ENCODE assay signal across 1 cellular context in genomic region chr5:149779071-149779470, GRCh38.
TF ChIP-seq lines count a peak whose summit lies in the region.

No MANE protein-coding gene starts in this region.

TF ChIP-seq in K562, 482 proteins besides CTCF, POLR2A, EP300 and RAD21:
- TF ChIP-seq NFYB (IDR thresholded peaks at IDR 0.05; ENCODE audit: extremely low read depth, insufficient read length) (no peak), CHD4 (IDR thresholded peaks at IDR 0.05; ENCODE audit: insufficient read depth, insufficient replicate concordance, low read depth, low read length, poor library complexity, severe bottlenecking) (no peak), CBFA2T3 (IDR thresholded peaks at IDR 0.05) (0 out of 2 replicates have a peak, but pooled peaks have one; percentile 8)
- TF ChIP-seq, protein P1, sequence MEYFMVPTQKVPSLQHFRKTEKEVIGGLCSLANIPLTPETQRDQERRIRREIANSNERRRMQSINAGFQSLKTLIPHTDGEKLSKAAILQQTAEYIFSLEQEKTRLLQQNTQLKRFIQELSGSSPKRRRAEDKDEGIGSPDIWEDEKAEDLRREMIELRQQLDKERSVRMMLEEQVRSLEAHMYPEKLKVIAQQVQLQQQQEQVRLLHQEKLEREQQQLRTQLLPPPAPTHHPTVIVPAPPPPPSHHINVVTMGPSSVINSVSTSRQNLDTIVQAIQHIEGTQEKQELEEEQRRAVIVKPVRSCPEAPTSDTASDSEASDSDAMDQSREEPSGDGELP (CRISPR knock-in tag; IDR thresholded peaks at IDR 0.05; ENCODE audit: borderline replicate concordance): no peak
- TF ChIP-seq, protein P2, sequence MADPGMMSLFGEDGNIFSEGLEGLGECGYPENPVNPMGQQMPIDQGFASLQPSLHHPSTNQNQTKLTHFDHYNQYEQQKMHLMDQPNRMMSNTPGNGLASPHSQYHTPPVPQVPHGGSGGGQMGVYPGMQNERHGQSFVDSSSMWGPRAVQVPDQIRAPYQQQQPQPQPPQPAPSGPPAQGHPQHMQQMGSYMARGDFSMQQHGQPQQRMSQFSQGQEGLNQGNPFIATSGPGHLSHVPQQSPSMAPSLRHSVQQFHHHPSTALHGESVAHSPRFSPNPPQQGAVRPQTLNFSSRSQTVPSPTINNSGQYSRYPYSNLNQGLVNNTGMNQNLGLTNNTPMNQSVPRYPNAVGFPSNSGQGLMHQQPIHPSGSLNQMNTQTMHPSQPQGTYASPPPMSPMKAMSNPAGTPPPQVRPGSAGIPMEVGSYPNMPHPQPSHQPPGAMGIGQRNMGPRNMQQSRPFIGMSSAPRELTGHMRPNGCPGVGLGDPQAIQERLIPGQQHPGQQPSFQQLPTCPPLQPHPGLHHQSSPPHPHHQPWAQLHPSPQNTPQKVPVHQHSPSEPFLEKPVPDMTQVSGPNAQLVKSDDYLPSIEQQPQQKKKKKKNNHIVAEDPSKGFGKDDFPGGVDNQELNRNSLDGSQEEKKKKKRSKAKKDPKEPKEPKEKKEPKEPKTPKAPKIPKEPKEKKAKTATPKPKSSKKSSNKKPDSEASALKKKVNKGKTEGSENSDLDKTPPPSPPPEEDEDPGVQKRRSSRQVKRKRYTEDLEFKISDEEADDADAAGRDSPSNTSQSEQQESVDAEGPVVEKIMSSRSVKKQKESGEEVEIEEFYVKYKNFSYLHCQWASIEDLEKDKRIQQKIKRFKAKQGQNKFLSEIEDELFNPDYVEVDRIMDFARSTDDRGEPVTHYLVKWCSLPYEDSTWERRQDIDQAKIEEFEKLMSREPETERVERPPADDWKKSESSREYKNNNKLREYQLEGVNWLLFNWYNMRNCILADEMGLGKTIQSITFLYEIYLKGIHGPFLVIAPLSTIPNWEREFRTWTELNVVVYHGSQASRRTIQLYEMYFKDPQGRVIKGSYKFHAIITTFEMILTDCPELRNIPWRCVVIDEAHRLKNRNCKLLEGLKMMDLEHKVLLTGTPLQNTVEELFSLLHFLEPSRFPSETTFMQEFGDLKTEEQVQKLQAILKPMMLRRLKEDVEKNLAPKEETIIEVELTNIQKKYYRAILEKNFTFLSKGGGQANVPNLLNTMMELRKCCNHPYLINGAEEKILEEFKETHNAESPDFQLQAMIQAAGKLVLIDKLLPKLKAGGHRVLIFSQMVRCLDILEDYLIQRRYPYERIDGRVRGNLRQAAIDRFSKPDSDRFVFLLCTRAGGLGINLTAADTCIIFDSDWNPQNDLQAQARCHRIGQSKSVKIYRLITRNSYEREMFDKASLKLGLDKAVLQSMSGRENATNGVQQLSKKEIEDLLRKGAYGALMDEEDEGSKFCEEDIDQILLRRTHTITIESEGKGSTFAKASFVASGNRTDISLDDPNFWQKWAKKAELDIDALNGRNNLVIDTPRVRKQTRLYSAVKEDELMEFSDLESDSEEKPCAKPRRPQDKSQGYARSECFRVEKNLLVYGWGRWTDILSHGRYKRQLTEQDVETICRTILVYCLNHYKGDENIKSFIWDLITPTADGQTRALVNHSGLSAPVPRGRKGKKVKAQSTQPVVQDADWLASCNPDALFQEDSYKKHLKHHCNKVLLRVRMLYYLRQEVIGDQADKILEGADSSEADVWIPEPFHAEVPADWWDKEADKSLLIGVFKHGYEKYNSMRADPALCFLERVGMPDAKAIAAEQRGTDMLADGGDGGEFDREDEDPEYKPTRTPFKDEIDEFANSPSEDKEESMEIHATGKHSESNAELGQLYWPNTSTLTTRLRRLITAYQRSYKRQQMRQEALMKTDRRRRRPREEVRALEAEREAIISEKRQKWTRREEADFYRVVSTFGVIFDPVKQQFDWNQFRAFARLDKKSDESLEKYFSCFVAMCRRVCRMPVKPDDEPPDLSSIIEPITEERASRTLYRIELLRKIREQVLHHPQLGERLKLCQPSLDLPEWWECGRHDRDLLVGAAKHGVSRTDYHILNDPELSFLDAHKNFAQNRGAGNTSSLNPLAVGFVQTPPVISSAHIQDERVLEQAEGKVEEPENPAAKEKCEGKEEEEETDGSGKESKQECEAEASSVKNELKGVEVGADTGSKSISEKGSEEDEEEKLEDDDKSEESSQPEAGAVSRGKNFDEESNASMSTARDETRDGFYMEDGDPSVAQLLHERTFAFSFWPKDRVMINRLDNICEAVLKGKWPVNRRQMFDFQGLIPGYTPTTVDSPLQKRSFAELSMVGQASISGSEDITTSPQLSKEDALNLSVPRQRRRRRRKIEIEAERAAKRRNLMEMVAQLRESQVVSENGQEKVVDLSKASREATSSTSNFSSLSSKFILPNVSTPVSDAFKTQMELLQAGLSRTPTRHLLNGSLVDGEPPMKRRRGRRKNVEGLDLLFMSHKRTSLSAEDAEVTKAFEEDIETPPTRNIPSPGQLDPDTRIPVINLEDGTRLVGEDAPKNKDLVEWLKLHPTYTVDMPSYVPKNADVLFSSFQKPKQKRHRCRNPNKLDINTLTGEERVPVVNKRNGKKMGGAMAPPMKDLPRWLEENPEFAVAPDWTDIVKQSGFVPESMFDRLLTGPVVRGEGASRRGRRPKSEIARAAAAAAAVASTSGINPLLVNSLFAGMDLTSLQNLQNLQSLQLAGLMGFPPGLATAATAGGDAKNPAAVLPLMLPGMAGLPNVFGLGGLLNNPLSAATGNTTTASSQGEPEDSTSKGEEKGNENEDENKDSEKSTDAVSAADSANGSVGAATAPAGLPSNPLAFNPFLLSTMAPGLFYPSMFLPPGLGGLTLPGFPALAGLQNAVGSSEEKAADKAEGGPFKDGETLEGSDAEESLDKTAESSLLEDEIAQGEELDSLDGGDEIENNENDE (IDR thresholded peaks at IDR 0.05; ENCODE audit: low read depth, low read length): no peak
